ENCODE assay signal across 8 cellular contexts in genomic region chr12:57460457-57461325, GRCh38. TPM values are rescaled to one million over a fixed set of nuclear protein-coding genes. Genes with fewer than 3 reads are reported as not detected.
DNase-seq lines count a peak whose midpoint lies in the region; ATAC-seq lines count a peak whose summit lies in the region.

No MANE protein-coding gene starts in this region.

- peaks cover 8 to 9% of the 10 kb centered on the region in 2 donors for H3K27me3 ChIP-seq in stomach smooth muscle (ENCODE audit: control insufficient read depth in 1 of 2, insufficient read depth in 2 of 2, low read length in 2 of 2)

- peak overlapping the region; percentile 9 to 21 for H3K9ac ChIP-seq in stomach smooth muscle (ENCODE audit: low read length in 2 of 2)

- peaks cover 51% of the 10 kb centered on the region for H3K4me1 Mint-ChIP-seq in T-helper 1 cell treated with Interleukin-12 subunit alpha and Interleukin-12 subunit beta and Interleukin-4 antibody, amounts not matched to agents 30 μg/mL and 1 μg/mL, for 36 hours (ENCODE audit: low read depth)
- H3K4me1 Mint-ChIP-seq in activated CD4-positive, alpha-beta memory T cell treated with anti-CD3 and anti-CD28 coated beads, Interleukin-2, amount 10 ng/mL, durations not matched to agents 7 days and 5 days, result peaks cover 65% of the 10 kb centered on the region

- peaks cover 35% of the 10 kb centered on the region for H3K4me1 ChIP-seq in stomach smooth muscle (ENCODE audit: control insufficient read depth, insufficient read depth, low read length)

- H3K9me3 ChIP-seq in stomach smooth muscle (ENCODE audit: control insufficient read depth in 2 of 2, low read length in 2 of 2), result no peaks in the 10 kb centered on the region

- H3K9me3 Mint-ChIP-seq in T-helper 1 cell treated with Interleukin-12 subunit alpha and Interleukin-12 subunit beta and Interleukin-4 antibody, amounts not matched to agents 30 μg/mL and 1 μg/mL, for 36 hours, result no peaks in the 10 kb centered on the region
- H3K9me3 Mint-ChIP-seq in activated CD4-positive, alpha-beta memory T cell treated with anti-CD3 and anti-CD28 coated beads, Interleukin-2, amount 10 ng/mL, durations not matched to agents 7 days and 5 days, result no peaks in the 10 kb centered on the region

- H3K4me3 ChIP-seq in stomach smooth muscle (ENCODE audit: low read length in 2 of 2), result peak overlapping the region; percentile 51 to 66

- DNase-seq in T-helper 1 cell (no peak), iPS-NIHi11 (ENCODE audit: low spot score) (peak; percentile 34), NCI-H2081 (lab: John Stamatoyannopoulos, UW) (no peak), D341Med (ENCODE audit: low spot score) (no peak)
- DNase-seq in activated CD4-positive, alpha-beta memory T cell treated with anti-CD3 and anti-CD28 coated beads, Interleukin-2, amount 10 ng/mL, durations not matched to agents 7 days and 5 days, result no peak

- ATAC-seq in GM21515 (IDR thresholded peaks at IDR 0.05; ENCODE audit: unreplicated experiment), result no peak

- H3K27ac Mint-ChIP-seq in T-helper 1 cell treated with Interleukin-12 subunit alpha and Interleukin-12 subunit beta and Interleukin-4 antibody, amounts not matched to agents 30 μg/mL and 1 μg/mL, for 36 hours, result peak overlapping the region; percentile 62
- peak overlapping the region; percentile 6 for H3K27ac Mint-ChIP-seq in activated CD4-positive, alpha-beta memory T cell treated with anti-CD3 and anti-CD28 coated beads, Interleukin-2, amount 10 ng/mL, durations not matched to agents 7 days and 5 days

- H3K4me3 Mint-ChIP-seq in T-helper 1 cell treated with Interleukin-12 subunit alpha and Interleukin-12 subunit beta and Interleukin-4 antibody, amounts not matched to agents 30 μg/mL and 1 μg/mL, for 36 hours, result peak overlapping the region; percentile 78
- H3K4me3 Mint-ChIP-seq in activated CD4-positive, alpha-beta memory T cell treated with anti-CD3 and anti-CD28 coated beads, Interleukin-2, amount 10 ng/mL, durations not matched to agents 7 days and 5 days, result peak overlapping the region; percentile 85

- H3K27me3 Mint-ChIP-seq in T-helper 1 cell treated with Interleukin-12 subunit alpha and Interleukin-12 subunit beta and Interleukin-4 antibody, amounts not matched to agents 30 μg/mL and 1 μg/mL, for 36 hours (ENCODE audit: low read depth), result peaks cover 22% of the 10 kb centered on the region
- peaks cover 23% of the 10 kb centered on the region for H3K27me3 Mint-ChIP-seq in activated CD4-positive, alpha-beta memory T cell treated with anti-CD3 and anti-CD28 coated beads, Interleukin-2, amount 10 ng/mL, durations not matched to agents 7 days and 5 days

- H3K27ac ChIP-seq in stomach smooth muscle (ENCODE audit: low read length), result peak overlapping the region; percentile 41

- POLR2A ChIA-PET in activated CD4-positive, alpha-beta memory T cell treated with anti-CD3 and anti-CD28 coated beads, Interleukin-2, amount 10 ng/mL, durations not matched to agents 7 days and 5 days (lab: Charles Lee), result interaction anchor here (0.9 to 6.4 kb wide), 6 partner anchors 11 to 284 kb away, joined by 3 to 72 read pairs (median 4); partner anchors contain the start of genes ARHGAP9 and DDIT3

- no peaks in the 10 kb centered on the region for H3K36me3 Mint-ChIP-seq in T-helper 1 cell treated with Interleukin-12 subunit alpha and Interleukin-12 subunit beta and Interleukin-4 antibody, amounts not matched to agents 30 μg/mL and 1 μg/mL, for 36 hours (ENCODE audit: low read depth)
- no peaks in the 10 kb centered on the region for H3K36me3 Mint-ChIP-seq in activated CD4-positive, alpha-beta memory T cell treated with anti-CD3 and anti-CD28 coated beads, Interleukin-2, amount 10 ng/mL, durations not matched to agents 7 days and 5 days (ENCODE audit: low read depth)

- CTCF ChIA-PET in activated CD4-positive, alpha-beta memory T cell treated with anti-CD3 and anti-CD28 coated beads, Interleukin-2, amount 10 ng/mL, durations not matched to agents 7 days and 5 days (lab: Charles Lee), result interaction anchor here (2.2 to 9.8 kb wide), 3 partner anchors 14 to 28 kb away, joined by 16 to 204 read pairs (median 17); partner anchors contain the start of genes ARHGAP9, INHBC and MARS1

- H3K36me3 ChIP-seq in stomach smooth muscle (ENCODE audit: control insufficient read depth in 2 of 2, insufficient read depth in 2 of 2, low read length in 2 of 2), result no peaks in the 10 kb centered on the region

RNA-seq across cellular contexts. Expression of gene GLI1, which starts 1.1 kb away (rescaled TPM):
- total RNA-seq in activated CD4-positive, alpha-beta memory T cell treated with anti-CD3 and anti-CD28 coated beads, Interleukin-2, amount 10 ng/mL, durations not matched to agents 7 days and 5 days, result under 1 TPM; 0.30 to 0.48 TPM

RNA-seq across cellular contexts. Expression of gene INHBE, which starts 5.6 kb away (rescaled TPM):
- under 1 TPM in 1 of 2 experiments, not detected in 1; 0.08 TPM for total RNA-seq in activated CD4-positive, alpha-beta memory T cell treated with anti-CD3 and anti-CD28 coated beads, Interleukin-2, amount 10 ng/mL, durations not matched to agents 7 days and 5 days

RNA-seq across cellular contexts. Expression of gene ARHGAP9, which starts 19.0 kb away (rescaled TPM):
- 100 to 1,000 TPM; 171 to 188 TPM for total RNA-seq in activated CD4-positive, alpha-beta memory T cell treated with anti-CD3 and anti-CD28 coated beads, Interleukin-2, amount 10 ng/mL, durations not matched to agents 7 days and 5 days

RNA-seq across cellular contexts. Expression of gene INHBC, which starts 26.1 kb away (rescaled TPM):
- not detected for total RNA-seq in activated CD4-positive, alpha-beta memory T cell treated with anti-CD3 and anti-CD28 coated beads, Interleukin-2, amount 10 ng/mL, durations not matched to agents 7 days and 5 days

RNA-seq across cellular contexts. Expression of gene MARS1, which starts 27.2 kb away (rescaled TPM):
- total RNA-seq in activated CD4-positive, alpha-beta memory T cell treated with anti-CD3 and anti-CD28 coated beads, Interleukin-2, amount 10 ng/mL, durations not matched to agents 7 days and 5 days, result 100 to 1,000 TPM; 262 to 282 TPM
